ENCODE assay signal across 25 cellular contexts in the genomic region with DNA sequence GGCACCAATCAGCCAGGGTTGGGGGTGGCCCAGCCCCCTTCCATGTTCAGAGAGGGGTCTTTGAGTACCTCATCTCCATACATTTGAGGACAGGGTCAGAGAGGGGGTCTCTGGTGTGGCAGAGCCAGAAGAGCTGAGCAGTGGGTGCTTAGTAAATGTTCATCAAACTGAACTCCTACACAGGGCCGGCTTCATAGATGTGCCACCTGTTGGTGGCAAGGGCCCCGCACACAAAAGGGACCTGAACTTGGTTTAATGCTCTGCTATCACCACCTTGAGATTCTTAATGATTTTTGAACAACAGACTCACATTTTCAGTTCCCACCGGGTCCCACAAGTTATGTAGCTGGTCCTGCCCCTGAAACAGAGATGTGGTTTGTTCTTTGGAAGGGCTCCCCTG. TPM values are rescaled to one million over a fixed set of nuclear protein-coding genes. Genes with fewer than 3 reads are reported as not detected.
DNase-seq lines count a peak whose midpoint lies in the region; ATAC-seq, FAIRE-seq and TF ChIP-seq lines count a peak whose summit lies in the region.
"Had no signal": no experiment of that assay in that cellular context is flagged by ENCODE, and none has a peak within 500 bp of the region (broad histone marks: within the 10 kb centered on the region; RNA-seq: fewer than 3 reads in every experiment).

No MANE protein-coding gene starts in this region.

- peaks cover 2% of the 10 kb centered on the region for H3K4me1 Mint-ChIP-seq in activated naive CD8-positive, alpha-beta T cell treated with anti-CD3 and anti-CD28 coated beads, Interleukin-2, amount 10 ng/mL, durations not matched to agents 7 days and 5 days
- peaks cover 7% of the 10 kb centered on the region for H3K4me1 Mint-ChIP-seq in activated naive CD8-positive, alpha-beta T cell treated with anti-CD3 and anti-CD28 coated beads for 36 hours
- H3K4me1 Mint-ChIP-seq in endodermal cell = peaks cover 3% of the 10 kb centered on the region
- H3K4me1 Mint-ChIP-seq in stimulated activated effector memory CD8-positive, alpha-beta T cell treated with anti-CD3 and anti-CD28 coated beads, Interleukin-12 subunit alpha, Interleukin-12 subunit beta, amount 100 ng/mL, for 72 hours = peaks cover 8% of the 10 kb centered on the region

- peak; percentile 49 for TF ChIP-seq CTCF in Loucy (conservative IDR thresholded peaks at IDR 0.05; ENCODE audit: low read length)
- peak; percentile 40 for TF ChIP-seq CTCF in endodermal cell (conservative IDR thresholded peaks at IDR 0.05)

- H3K9me2 ChIP-seq in Loucy (replicated peaks; ENCODE audit: low read depth, low read length) = no peaks in the 10 kb centered on the region

- no peaks in the 10 kb centered on the region for H3K36me3 Mint-ChIP-seq in activated naive CD8-positive, alpha-beta T cell treated with anti-CD3 and anti-CD28 coated beads, Interleukin-2, amount 10 ng/mL, durations not matched to agents 7 days and 5 days
- no peaks in the 10 kb centered on the region for H3K36me3 Mint-ChIP-seq in activated naive CD8-positive, alpha-beta T cell treated with anti-CD3 and anti-CD28 coated beads for 36 hours
- no peaks in the 10 kb centered on the region for H3K36me3 Mint-ChIP-seq in endodermal cell (ENCODE audit: low read depth)
- peaks cover under 1% of the 10 kb centered on the region for H3K36me3 Mint-ChIP-seq in stimulated activated effector memory CD8-positive, alpha-beta T cell treated with anti-CD3 and anti-CD28 coated beads, Interleukin-12 subunit alpha, Interleukin-12 subunit beta, amount 100 ng/mL, for 72 hours
- H3K36me3 Mint-ChIP-seq: mesothelial cell of epicardium had no signal

- peaks cover 49% of the 10 kb centered on the region for H3K27me3 Mint-ChIP-seq in activated naive CD8-positive, alpha-beta T cell treated with anti-CD3 and anti-CD28 coated beads, Interleukin-2, amount 10 ng/mL, durations not matched to agents 7 days and 5 days
- H3K27me3 Mint-ChIP-seq in activated naive CD8-positive, alpha-beta T cell treated with anti-CD3 and anti-CD28 coated beads for 36 hours = peaks cover 38% of the 10 kb centered on the region
- H3K27me3 Mint-ChIP-seq in endodermal cell (ENCODE audit: insufficient read depth) = peaks cover 28% of the 10 kb centered on the region

- H3K4me3 ChIP-seq in Loucy (ENCODE audit: low read length, poor library complexity, severe bottlenecking) (no peak overlapping the region), endodermal cell (ENCODE audit: low read length) (no peak overlapping the region)
- H3K4me3 ChIP-seq: adrenal gland, BLaER1, dorsolateral prefrontal cortex, psoas muscle, stomach, upper lobe of right lung had no signal

- H3K27me3 ChIP-seq in Loucy (ENCODE audit: insufficient read depth, low read length, poor library complexity, severe bottlenecking) (no peaks in the 10 kb centered on the region), endodermal cell (ENCODE audit: control insufficient read depth, insufficient read depth, low read length, poor library complexity, severe bottlenecking) (no peaks in the 10 kb centered on the region)
- H3K27me3 ChIP-seq: adrenal gland, BLaER1 had no signal

- H3K4me2 ChIP-seq in Loucy (ENCODE audit: low read depth, low read length, poor library complexity, severe bottlenecking) = no peak overlapping the region

- no peak overlapping the region for H3K4me3 Mint-ChIP-seq in activated naive CD8-positive, alpha-beta T cell treated with anti-CD3 and anti-CD28 coated beads, Interleukin-2, amount 10 ng/mL, durations not matched to agents 7 days and 5 days
- H3K4me3 Mint-ChIP-seq in activated naive CD8-positive, alpha-beta T cell treated with anti-CD3 and anti-CD28 coated beads for 36 hours = no peak overlapping the region
- H3K4me3 Mint-ChIP-seq in endodermal cell = no peak overlapping the region
- H3K4me3 Mint-ChIP-seq in stimulated activated effector memory CD8-positive, alpha-beta T cell treated with anti-CD3 and anti-CD28 coated beads, Interleukin-12 subunit alpha, Interleukin-12 subunit beta, amount 100 ng/mL, for 72 hours = no peak overlapping the region
- H3K4me3 Mint-ChIP-seq: activated CD4-positive, alpha-beta T cell treated with anti-CD3 and anti-CD28 coated beads, Interleukin-2, amount 10 ng/mL, durations not matched to agents 7 days and 5 days; HFFc6; mesothelial cell of epicardium had no signal

- H3K9ac ChIP-seq in Loucy (ENCODE audit: low read depth, low read length, poor library complexity, severe bottlenecking) = no peak overlapping the region
- H3K9ac ChIP-seq in endodermal cell (ENCODE audit: extremely low read depth, low read length, poor library complexity, severe bottlenecking) = no peak overlapping the region
- H3K9ac ChIP-seq: BLaER1 had no signal

- no peaks in the 10 kb centered on the region for H3F3A ChIP-seq in Loucy (ENCODE audit: low read depth)

- no peaks in the 10 kb centered on the region for H3K9me3 ChIP-seq in Loucy (ENCODE audit: insufficient read depth, low read depth, low read length)
- no peaks in the 10 kb centered on the region for H3K9me3 ChIP-seq in endodermal cell (ENCODE audit: control insufficient read depth, low read length)
- H3K9me3 ChIP-seq: adrenal gland, BLaER1, psoas muscle, stomach, upper lobe of right lung had no signal

- H3K36me3 ChIP-seq in Loucy (ENCODE audit: insufficient read depth, low read length) (no peaks in the 10 kb centered on the region), endodermal cell (ENCODE audit: control insufficient read depth, insufficient read depth, low read length) (no peaks in the 10 kb centered on the region)
- H3K36me3 ChIP-seq: adrenal gland, BLaER1, stomach, upper lobe of right lung had no signal

- 88 to 92% methylated on average over 3 of the region's 3 CpGs for WGBS in endodermal cell (ENCODE audit: insufficient coverage in 1 of 2, insufficient read length in 1 of 2), 2 experiments

- no peak for FAIRE-seq in frontal cortex (lab: Jason Lieb, UNC)

- H3K27ac ChIP-seq in endodermal cell (ENCODE audit: low read depth, low read length) = no peak overlapping the region
- H3K27ac ChIP-seq: adrenal gland, BLaER1, epithelial cell of prostate, foreskin keratinocyte, psoas muscle, upper lobe of right lung, VCaP had no signal

- no peak for DNase-seq in activated naive CD8-positive, alpha-beta T cell treated with anti-CD3 and anti-CD28 coated beads, Interleukin-2, amount 10 ng/mL, durations not matched to agents 7 days and 5 days
- DNase-seq in activated naive CD8-positive, alpha-beta T cell treated with anti-CD3 and anti-CD28 coated beads for 36 hours = no peak
- DNase-seq in endodermal cell (no peak), NCI-H446 treated with DMSO at 0.1 percent for 48 hours (lab: John Stamatoyannopoulos, UW) (no peak), frontal cortex (ENCODE audit: low spot score in 2 of 2) (no peak)
- DNase-seq in stimulated activated effector memory CD8-positive, alpha-beta T cell treated with anti-CD3 and anti-CD28 coated beads, Interleukin-12 subunit alpha, Interleukin-12 subunit beta, amount 100 ng/mL, for 72 hours (ENCODE audit: low spot score in 2 of 2) = no peak
- DNase-seq: activated CD4-positive, alpha-beta T cell treated with anti-CD3 and anti-CD28 coated beads, Interleukin-2, amount 10 ng/mL, durations not matched to agents 7 days and 5 days; activated gamma-delta T cell; adrenal gland; dorsolateral prefrontal cortex; foreskin keratinocyte; HFFc6; kidney glomerular epithelial cell; NCI-H1436; NCI-H524 treated with DMSO at 0.1 percent for 48 hours; psoas muscle; stimulated activated CD4-positive, alpha-beta T cell treated with anti-CD3 and anti-CD28 coated beads, Interleukin-4, amount 100 ng/mL, for 24 hours; stomach; upper lobe of right lung had no signal

- peak; percentile 32 for ATAC-seq in activated naive CD8-positive, alpha-beta T cell treated with anti-CD3 and anti-CD28 coated beads, Interleukin-2, amount 10 ng/mL, durations not matched to agents 7 days and 5 days (ENCODE audit: low read depth)
- ATAC-seq in stimulated activated effector memory CD8-positive, alpha-beta T cell treated with anti-CD3 and anti-CD28 coated beads, Interleukin-12 subunit alpha, Interleukin-12 subunit beta, amount 100 ng/mL, for 72 hours = no peak
- no peak for ATAC-seq in HG02970 (IDR thresholded peaks at IDR 0.05; ENCODE audit: low FRiP score, unreplicated experiment)
- ATAC-seq: foreskin keratinocyte, psoas muscle had no signal

- no peaks in the 10 kb centered on the region for H4K20me1 ChIP-seq in Loucy (ENCODE audit: insufficient read depth, low read length, poor library complexity, severe bottlenecking)
- H4K20me1 ChIP-seq: BLaER1 had no signal

- POLR2A ChIA-PET in activated naive CD8-positive, alpha-beta T cell treated with anti-CD3 and anti-CD28 coated beads, Interleukin-2, amount 10 ng/mL, durations not matched to agents 7 days and 5 days (lab: Charles Lee) = interaction anchor here (0.6 to 1.3 kb wide), 3 partner anchors 17 to 71 kb away, joined by 3 read pairs; no protein-coding TSS in a partner anchor

- no peaks in the 10 kb centered on the region for H3K9me3 Mint-ChIP-seq in activated naive CD8-positive, alpha-beta T cell treated with anti-CD3 and anti-CD28 coated beads, Interleukin-2, amount 10 ng/mL, durations not matched to agents 7 days and 5 days
- H3K9me3 Mint-ChIP-seq in activated naive CD8-positive, alpha-beta T cell treated with anti-CD3 and anti-CD28 coated beads for 36 hours = no peaks in the 10 kb centered on the region
- H3K9me3 Mint-ChIP-seq in endodermal cell = no peaks in the 10 kb centered on the region
- H3K9me3 Mint-ChIP-seq in stimulated activated effector memory CD8-positive, alpha-beta T cell treated with anti-CD3 and anti-CD28 coated beads, Interleukin-12 subunit alpha, Interleukin-12 subunit beta, amount 100 ng/mL, for 72 hours = no peaks in the 10 kb centered on the region
- H3K9me3 Mint-ChIP-seq: activated CD4-positive, alpha-beta T cell treated with anti-CD3 and anti-CD28 coated beads, Interleukin-2, amount 10 ng/mL, durations not matched to agents 7 days and 5 days; HFFc6; mesothelial cell of epicardium had no signal

- H2AFZ ChIP-seq in Loucy (ENCODE audit: low read length) = peak overlapping the region; percentile 30; the same call in 1 of the 2 replicates

- no peak overlapping the region for H3K27ac Mint-ChIP-seq in activated naive CD8-positive, alpha-beta T cell treated with anti-CD3 and anti-CD28 coated beads, Interleukin-2, amount 10 ng/mL, durations not matched to agents 7 days and 5 days
- H3K27ac Mint-ChIP-seq in activated naive CD8-positive, alpha-beta T cell treated with anti-CD3 and anti-CD28 coated beads for 36 hours = no peak overlapping the region
- no peak overlapping the region for H3K27ac Mint-ChIP-seq in endodermal cell
- H3K27ac Mint-ChIP-seq in stimulated activated effector memory CD8-positive, alpha-beta T cell treated with anti-CD3 and anti-CD28 coated beads, Interleukin-12 subunit alpha, Interleukin-12 subunit beta, amount 100 ng/mL, for 72 hours = peak overlapping the region; percentile 36
- H3K27ac Mint-ChIP-seq: activated CD4-positive, alpha-beta T cell treated with anti-CD3 and anti-CD28 coated beads, Interleukin-2, amount 10 ng/mL, durations not matched to agents 7 days and 5 days; HFFc6; mesothelial cell of epicardium had no signal

- H3K4me1 ChIP-seq in Loucy (ENCODE audit: insufficient read depth, low read length, poor library complexity, severe bottlenecking) (no peaks in the 10 kb centered on the region), endodermal cell (ENCODE audit: control insufficient read depth, insufficient read depth, low read length) (peaks cover 3% of the 10 kb centered on the region)
- H3K4me1 ChIP-seq: foreskin keratinocyte, psoas muscle had no signal

- H3K79me2 ChIP-seq in Loucy (ENCODE audit: insufficient read depth, low read length) = no peaks in the 10 kb centered on the region

RNA-seq across cellular contexts. Expression of gene C1QL1, which starts 9.0 kb away (rescaled TPM):
- not detected for total RNA-seq in activated naive CD8-positive, alpha-beta T cell treated with anti-CD3 and anti-CD28 coated beads, Interleukin-2, amount 10 ng/mL, durations not matched to agents 7 days and 5 days
- total RNA-seq in activated naive CD8-positive, alpha-beta T cell treated with anti-CD3 and anti-CD28 coated beads for 36 hours = not detected
- total RNA-seq in endodermal cell = 1 to 10 TPM; 1.4 to 2.7 TPM
- polyA plus RNA-seq in endodermal cell (2013, experiment 1 of 2) = 13.9 TPM
- 12.4 TPM for polyA plus RNA-seq in endodermal cell (2013, experiment 2 of 2)
- total RNA-seq in frontal cortex = 1.2 TPM
- total RNA-seq: psoas muscle had no signal

RNA-seq across cellular contexts. Expression of gene KIF18B, which starts 29.5 kb away (rescaled TPM):
- total RNA-seq in activated naive CD8-positive, alpha-beta T cell treated with anti-CD3 and anti-CD28 coated beads, Interleukin-2, amount 10 ng/mL, durations not matched to agents 7 days and 5 days = 10 to 100 TPM; 66.7 to 70.5 TPM
- 10 to 100 TPM; 36.7 to 37.1 TPM for total RNA-seq in activated naive CD8-positive, alpha-beta T cell treated with anti-CD3 and anti-CD28 coated beads for 36 hours
- total RNA-seq in endodermal cell (10 to 100 TPM; 43.5 to 64.7 TPM), frontal cortex (0.41 TPM)
- 45.3 TPM for polyA plus RNA-seq in endodermal cell (2013, experiment 1 of 2)
- 46.4 TPM for polyA plus RNA-seq in endodermal cell (2013, experiment 2 of 2)

Comparison
In these comparisons a context has a peak if more than half of its experiments do, and no peak if none do; other contexts are left out.
1. RNA of gene KIF18B, which starts 29.5 kb away (total RNA-seq): 66.7 to 70.5 TPM in activated naive CD8-positive, alpha-beta T cell treated with anti-CD3 and anti-CD28 coated beads, Interleukin-2, amount 10 ng/mL, durations not matched to agents 7 days and 5 days, 43.5 to 64.7 TPM in endodermal cell and 36.7 to 37.1 TPM in activated naive CD8-positive, alpha-beta T cell treated with anti-CD3 and anti-CD28 coated beads for 36 hours; 0.41 TPM in frontal cortex (single experiment); every median in the first group is over 10 times any median in the second.